8 cellular contexts compared by ENCODE assay signal in genomic region chr3:52238193-52238760, GRCh38. TPM values are rescaled to one million over a fixed set of nuclear protein-coding genes. Genes with fewer than 3 reads are reported as not detected.
DNase-seq lines count a peak whose midpoint lies in the region; ATAC-seq, FAIRE-seq and TF ChIP-seq lines count a peak whose summit lies in the region.

No MANE protein-coding gene starts in this region.

- H3K4me3 Mint-ChIP-seq in IgD-negative memory B cell: peak overlapping the region; percentile 91 to 100 (median 96)

- BruUV-seq in K562 (replicated peaks; lab: Mats Ljungman, UMichigan): TSS peak; percentile 84

- peak overlapping the region; percentile 61 to 96 for H3K9ac ChIP-seq in K562 (ENCODE audit: insufficient read depth in 1 of 2, low read depth in 2 of 2, low read length in 2 of 2)

- H3K36me3 ChIP-seq in K562 (ENCODE audit: control insufficient read depth, insufficient read depth, low read length) (peaks cover 6% of the 10 kb centered on the region; the same call in 2 of the 3 replicates), lower lobe of right lung (peaks cover 14% of the 10 kb centered on the region), upper lobe of right lung (peaks cover 9% of the 10 kb centered on the region)

- H3K27me3 ChIP-seq in K562 (ENCODE audit: control insufficient read depth in 2 of 2, insufficient read depth in 2 of 2, low read length in 2 of 2): no peaks in the 10 kb centered on the region
- H3K27me3 ChIP-seq in lower lobe of right lung (ENCODE audit: low read depth): no peaks in the 10 kb centered on the region
- H3K27me3 ChIP-seq in upper lobe of right lung: no peaks in the 10 kb centered on the region

- ATAC-seq in GM19035 (IDR thresholded peaks at IDR 0.05; ENCODE audit: unreplicated experiment): peak; percentile 3
- ATAC-seq in K562: no peak
- ATAC-seq in lower lobe of right lung: peak; percentile 1 to 12
- peak; percentile 26 for ATAC-seq in upper lobe of right lung

- peak; percentile 75 for FAIRE-seq in K562 (lab: Jason Lieb, UNC)

- H3K9me1 ChIP-seq in K562 (ENCODE audit: control insufficient read depth, insufficient read depth, low read length): no peaks in the 10 kb centered on the region

- H3K36me3 Mint-ChIP-seq in IgD-negative memory B cell: no peaks in the 10 kb centered on the region

- H3K79me2 ChIP-seq in K562 (ENCODE audit: control insufficient read depth, insufficient read depth, low read length): peaks cover 51% of the 10 kb centered on the region

- in situ Hi-C loops in K562 (cut with MboI): no loop called here

- H3K4me2 ChIP-seq in K562 (ENCODE audit: insufficient read depth, low read length): peak overlapping the region; percentile 98

- H4K20me1 ChIP-seq in K562 (replicated peaks; ENCODE audit: control insufficient read depth, insufficient read depth, low read length): no peaks in the 10 kb centered on the region

- H3K27ac ChIP-seq in K562 (ENCODE audit: extremely low read depth, low read depth, low read length): peak overlapping the region; percentile 74
- peak overlapping the region; percentile 93 for H3K27ac ChIP-seq in lower lobe of right lung
- H3K27ac ChIP-seq in upper lobe of right lung: peak overlapping the region; percentile 84

- H3K4me1 ChIP-seq in K562 (replicated peaks in 1 of 2; ENCODE audit: control insufficient read depth in 2 of 2, insufficient read depth in 2 of 2, low read length in 2 of 2) (peaks cover 38% of the 10 kb centered on the region in 2 experiments), lower lobe of right lung (peaks cover 50% of the 10 kb centered on the region), upper lobe of right lung (peaks cover 33% of the 10 kb centered on the region)

- POLR2A ChIA-PET in K562 (lab: Yijun Ruan, JAX): interaction anchor here (0.8 to 1.7 kb wide), 6 partner anchors 11 to 98 kb away, joined by 3 to 8 read pairs (median 4); partner anchors contain the start of gene TLR9

- DNase-seq in K562 (ENCODE audit: extremely low read depth in 1 of 4, low spot score in 3 of 4) (peak in 1 of 4 experiments; percentile 36), lower lobe of right lung (no peak), upper lobe of right lung (no peak), midbrain (lab: John Stamatoyannopoulos, UW) (no peak), NCI-H187 treated with DMSO at 0.1 percent for 48 hours (lab: John Stamatoyannopoulos, UW) (no peak)
- DNase-seq in activated CD8-positive, alpha-beta memory T cell treated with anti-CD3 and anti-CD28 coated beads, Interleukin-2, amount 50 U/mL, for 48 hours: no peak

- intact Hi-C loops in K562 (cut with micrococcal nuclease): no loop called here
- intact Hi-C loops in lower lobe of right lung (cut with DNase I): loop anchor here (10.0 kb wide), 1 partner anchor 97 kb away; no protein-coding TSS in a partner anchor
- intact Hi-C loops in upper lobe of right lung (cut with DNase I): no loop called here

- no peak for TF ChIP-seq CTCF in K562 (IDR thresholded peaks at IDR 0.05 in 2 of 3, conservative IDR thresholded peaks at IDR 0.05 in 1 of 3; ENCODE audit: insufficient read depth in 2 of 3, low read depth in 1 of 3, low read length in 3 of 3)
- no peak for TF ChIP-seq CTCF in lower lobe of right lung (IDR thresholded peaks at IDR 0.05)
- no peak for TF ChIP-seq CTCF in upper lobe of right lung (IDR thresholded peaks at IDR 0.05)

- no peaks in the 10 kb centered on the region for H3K9me3 ChIP-seq in K562 (replicated peaks; ENCODE audit: control insufficient read depth, insufficient read depth, low read depth, low read length)
- no peaks in the 10 kb centered on the region for H3K9me3 ChIP-seq in lower lobe of right lung
- H3K9me3 ChIP-seq in upper lobe of right lung: no peaks in the 10 kb centered on the region

- H3K9me3 Mint-ChIP-seq in IgD-negative memory B cell: no peaks in the 10 kb centered on the region

- 15% methylated on average over 11 of the region's 11 CpGs for WGBS in K562 (ENCODE audit: insufficient coverage, low coverage, missing lambda C conversion rate)

- H3K4me1 Mint-ChIP-seq in IgD-negative memory B cell: peaks cover 14 to 41% (median 32%) of the 10 kb centered on the region in 3 donors

- H2AFZ ChIP-seq in K562 (ENCODE audit: low read depth, low read length): no peak overlapping the region

- TF ChIP-seq RAD21 in K562 (CRISPR knock-in tag; conservative IDR thresholded peaks at IDR 0.05 in 1 of 2, IDR thresholded peaks at IDR 0.05 in 1 of 2): no peak

- TF ChIP-seq POLR2A in K562 (conservative IDR thresholded peaks at IDR 0.05): no peak

- peak overlapping the region; percentile 67 for H3K4me3 ChIP-seq in K562
- peak overlapping the region; percentile 99 for H3K4me3 ChIP-seq in lower lobe of right lung
- peak overlapping the region; percentile 74 for H3K4me3 ChIP-seq in upper lobe of right lung

- no peaks in the 10 kb centered on the region for H3K27me3 Mint-ChIP-seq in IgD-negative memory B cell

- H3K27ac Mint-ChIP-seq in IgD-negative memory B cell: peak overlapping the region; percentile 78 to 97 (median 93)

- no peak for TF ChIP-seq EP300 in K562 (IDR thresholded peaks at IDR 0.05; ENCODE audit: low read length)

- CTCF ChIA-PET in K562 (lab: Yijun Ruan, JAX; ENCODE audit: low intra/inter-chr PET ratio): no interaction called here

RNA-seq across cellular contexts. Expression of gene TWF2, which starts 0.7 kb away (rescaled TPM):
- polyA plus RNA-seq in IgD-negative memory B cell (108 TPM), K562 (2011; rRNA removed) (35.7 and 47.1 TPM in 2 replicates), K562 (2014; fragmentation: Illumina TruSeq; extraction: Trizol) (29.7 and 43.9 TPM in 2 replicates), K562 (2014; fragmentation: Nextera tagmentation; extraction: Ambion mirVana) (1 to 10 TPM in 1 of 2 experiments, under 1 TPM in 1; 0.11 to 1.7 TPM), K562 (2014; rRNA removed) (59.4 and 61.9 TPM in 2 replicates)
- 4.4 and 12.4 TPM in 2 replicates for total RNA-seq in K562 (2011; cell fraction: chromatin; rRNA removed; ENCODE audit: low replicate concordance)
- total RNA-seq in K562 (2011; cell fraction: nucleolus; rRNA removed): 15.1 and 18.7 TPM in 2 replicates
- total RNA-seq in K562 (2011; cell fraction: nucleoplasm; rRNA removed): 6.9 and 10.0 TPM in 2 replicates
- total RNA-seq in K562 (2014; rRNA removed) (49.1 and 56.9 TPM in 2 replicates), K562 (2014; rRNA removed; fragmentation: Illumina TruSeq; extraction: Trizol) (9.6 and 11.4 TPM in 2 replicates), K562 (2015; rRNA removed; fragmentation: Illumina TruSeq; extraction: Trizol) (26.8 and 27.0 TPM in 2 replicates), K562 (2021) (49.1 and 53.6 TPM in 2 replicates), lower lobe of right lung (62.2 TPM), upper lobe of right lung (50.4 TPM)
- polyA plus RNA-seq in K562 (2011; cell fraction: cytosol; rRNA removed): 68.9 and 112 TPM in 2 replicates
- polyA plus RNA-seq in K562 (2011; cell fraction: nucleus; rRNA removed): 30.0 and 32.4 TPM in 2 replicates
- 38.0 and 90.9 TPM in 2 replicates for polyA plus RNA-seq in K562 (2012)
- polyA minus RNA-seq in K562 (2011; rRNA and poly(A)+ RNA removed): 21.1 and 22.8 TPM in 2 replicates
- polyA minus RNA-seq in K562 (2011; cell fraction: cytosol; rRNA and poly(A)+ RNA removed): 37.2 and 37.3 TPM in 2 replicates
- polyA minus RNA-seq in K562 (2011; cell fraction: nucleus; rRNA and poly(A)+ RNA removed): 6.6 and 9.1 TPM in 2 replicates

RNA-seq across cellular contexts. Expression of gene PPM1M, which starts 7.3 kb away (rescaled TPM):
- 51.3 TPM for polyA plus RNA-seq in IgD-negative memory B cell
- 11.6 and 26.7 TPM in 2 replicates for total RNA-seq in K562 (2011; cell fraction: chromatin; rRNA removed; ENCODE audit: low replicate concordance)
- 12.4 and 21.7 TPM in 2 replicates for total RNA-seq in K562 (2011; cell fraction: nucleolus; rRNA removed)
- total RNA-seq in K562 (2011; cell fraction: nucleoplasm; rRNA removed): 15.0 and 16.4 TPM in 2 replicates
- 4.4 and 4.5 TPM in 2 replicates for total RNA-seq in K562 (2014; rRNA removed)
- 3.3 TPM in 2 replicates for total RNA-seq in K562 (2014; rRNA removed; fragmentation: Illumina TruSeq; extraction: Trizol)
- total RNA-seq in K562 (2015; rRNA removed; fragmentation: Illumina TruSeq; extraction: Trizol): 2.0 and 2.8 TPM in 2 replicates
- total RNA-seq in K562 (2021): 5.0 and 7.0 TPM in 2 replicates
- polyA plus RNA-seq in K562 (2011; rRNA removed): 9.2 and 9.9 TPM in 2 replicates
- 9.0 and 11.2 TPM in 2 replicates for polyA plus RNA-seq in K562 (2011; cell fraction: cytosol; rRNA removed)
- polyA plus RNA-seq in K562 (2011; cell fraction: nucleus; rRNA removed): 37.5 and 44.1 TPM in 2 replicates
- 5.9 and 21.1 TPM in 2 replicates for polyA plus RNA-seq in K562 (2012)
- 6.5 and 6.6 TPM in 2 replicates for polyA plus RNA-seq in K562 (2014; fragmentation: Illumina TruSeq; extraction: Trizol)
- 1 to 10 TPM; 1.4 to 1.5 TPM for polyA plus RNA-seq in K562 (2014; fragmentation: Nextera tagmentation; extraction: Ambion mirVana)
- polyA plus RNA-seq in K562 (2014; rRNA removed): 4.6 and 6.9 TPM in 2 replicates
- polyA minus RNA-seq in K562 (2011; rRNA and poly(A)+ RNA removed): 4.8 and 5.7 TPM in 2 replicates
- polyA minus RNA-seq in K562 (2011; cell fraction: cytosol; rRNA and poly(A)+ RNA removed): 2.2 and 2.7 TPM in 2 replicates
- polyA minus RNA-seq in K562 (2011; cell fraction: nucleus; rRNA and poly(A)+ RNA removed): 6.2 and 7.9 TPM in 2 replicates
- 53.4 TPM for total RNA-seq in lower lobe of right lung
- 44.0 TPM for total RNA-seq in upper lobe of right lung

RNA-seq across cellular contexts. Expression of gene TLR9, which starts 12.8 kb away (rescaled TPM):
- 10.4 TPM for polyA plus RNA-seq in IgD-negative memory B cell
- not detected in 2 replicates for total RNA-seq in K562 (2011; cell fraction: chromatin; rRNA removed; ENCODE audit: low replicate concordance)
- 0.13 TPM in 1 of 2 replicates, not detected in the other for total RNA-seq in K562 (2011; cell fraction: nucleolus; rRNA removed)
- 0.15 TPM in 1 of 2 replicates, not detected in the other for total RNA-seq in K562 (2011; cell fraction: nucleoplasm; rRNA removed)
- not detected in 2 replicates for total RNA-seq in K562 (2014; rRNA removed)
- total RNA-seq in K562 (2014; rRNA removed; fragmentation: Illumina TruSeq; extraction: Trizol): not detected in 2 replicates
- not detected in 2 replicates for total RNA-seq in K562 (2015; rRNA removed; fragmentation: Illumina TruSeq; extraction: Trizol)
- total RNA-seq in K562 (2021): not detected in 2 replicates
- polyA plus RNA-seq in K562 (2011; rRNA removed): not detected in 2 replicates
- polyA plus RNA-seq in K562 (2011; cell fraction: cytosol; rRNA removed): not detected in 2 replicates
- 0.10 TPM in 1 of 2 replicates, not detected in the other for polyA plus RNA-seq in K562 (2011; cell fraction: nucleus; rRNA removed)
- 0.01 and 0.21 TPM in 2 replicates for polyA plus RNA-seq in K562 (2012)
- not detected in 2 replicates for polyA plus RNA-seq in K562 (2014; fragmentation: Illumina TruSeq; extraction: Trizol)
- polyA plus RNA-seq in K562 (2014; fragmentation: Nextera tagmentation; extraction: Ambion mirVana): not detected
- polyA plus RNA-seq in K562 (2014; rRNA removed): not detected in 2 replicates
- not detected in 2 replicates for polyA minus RNA-seq in K562 (2011; rRNA and poly(A)+ RNA removed)
- not detected in 2 replicates for polyA minus RNA-seq in K562 (2011; cell fraction: cytosol; rRNA and poly(A)+ RNA removed)
- polyA minus RNA-seq in K562 (2011; cell fraction: nucleus; rRNA and poly(A)+ RNA removed): not detected in 2 replicates
- 1.0 TPM for total RNA-seq in lower lobe of right lung
- total RNA-seq in upper lobe of right lung: 0.87 TPM

RNA-seq across cellular contexts. Expression of gene WDR82, which starts 40.2 kb away (rescaled TPM):
- polyA plus RNA-seq in IgD-negative memory B cell (55.0 TPM), K562 (2011; rRNA removed) (38.0 and 62.9 TPM in 2 replicates), K562 (2014; fragmentation: Illumina TruSeq; extraction: Trizol) (45.3 and 46.2 TPM in 2 replicates), K562 (2014; fragmentation: Nextera tagmentation; extraction: Ambion mirVana) (1 to 10 TPM; 6.4 to 8.0 TPM), K562 (2014; rRNA removed) (30.6 and 37.7 TPM in 2 replicates)
- total RNA-seq in K562 (2011; cell fraction: chromatin; rRNA removed; ENCODE audit: low replicate concordance): 32.1 and 34.4 TPM in 2 replicates
- total RNA-seq in K562 (2011; cell fraction: nucleolus; rRNA removed): 18.3 and 21.8 TPM in 2 replicates
- total RNA-seq in K562 (2011; cell fraction: nucleoplasm; rRNA removed): 32.9 and 48.2 TPM in 2 replicates
- total RNA-seq in K562 (2014; rRNA removed) (22.0 and 29.6 TPM in 2 replicates), K562 (2014; rRNA removed; fragmentation: Illumina TruSeq; extraction: Trizol) (37.1 and 41.0 TPM in 2 replicates), K562 (2015; rRNA removed; fragmentation: Illumina TruSeq; extraction: Trizol) (36.1 and 39.0 TPM in 2 replicates), K562 (2021) (44.4 and 45.9 TPM in 2 replicates), lower lobe of right lung (60.2 TPM), upper lobe of right lung (61.9 TPM)
- 25.3 and 36.3 TPM in 2 replicates for polyA plus RNA-seq in K562 (2011; cell fraction: cytosol; rRNA removed)
- 9.0 and 10.3 TPM in 2 replicates for polyA plus RNA-seq in K562 (2011; cell fraction: nucleus; rRNA removed)
- 26.5 and 47.8 TPM in 2 replicates for polyA plus RNA-seq in K562 (2012)
- 59.8 and 79.3 TPM in 2 replicates for polyA minus RNA-seq in K562 (2011; rRNA and poly(A)+ RNA removed)
- polyA minus RNA-seq in K562 (2011; cell fraction: cytosol; rRNA and poly(A)+ RNA removed): 28.9 and 31.4 TPM in 2 replicates
- polyA minus RNA-seq in K562 (2011; cell fraction: nucleus; rRNA and poly(A)+ RNA removed): 9.8 and 14.4 TPM in 2 replicates

RNA-seq across cellular contexts. Expression of gene ALAS1, which starts 40.3 kb away (rescaled TPM):
- polyA plus RNA-seq in IgD-negative memory B cell: 24.8 TPM
- 14.5 and 27.2 TPM in 2 replicates for total RNA-seq in K562 (2011; cell fraction: chromatin; rRNA removed; ENCODE audit: low replicate concordance)
- total RNA-seq in K562 (2011; cell fraction: nucleolus; rRNA removed): 14.3 and 26.5 TPM in 2 replicates
- 13.9 and 14.0 TPM in 2 replicates for total RNA-seq in K562 (2011; cell fraction: nucleoplasm; rRNA removed)
- 21.8 and 27.3 TPM in 2 replicates for total RNA-seq in K562 (2014; rRNA removed)
- 22.7 and 23.8 TPM in 2 replicates for total RNA-seq in K562 (2014; rRNA removed; fragmentation: Illumina TruSeq; extraction: Trizol)
- 34.5 and 36.8 TPM in 2 replicates for total RNA-seq in K562 (2015; rRNA removed; fragmentation: Illumina TruSeq; extraction: Trizol)
- 24.3 and 27.6 TPM in 2 replicates for total RNA-seq in K562 (2021)
- 30.4 and 34.4 TPM in 2 replicates for polyA plus RNA-seq in K562 (2011; rRNA removed)
- 35.6 and 59.5 TPM in 2 replicates for polyA plus RNA-seq in K562 (2011; cell fraction: cytosol; rRNA removed)
- 26.6 and 46.7 TPM in 2 replicates for polyA plus RNA-seq in K562 (2011; cell fraction: nucleus; rRNA removed)
- 28.0 and 35.8 TPM in 2 replicates for polyA plus RNA-seq in K562 (2012)
- 39.2 and 41.6 TPM in 2 replicates for polyA plus RNA-seq in K562 (2014; fragmentation: Illumina TruSeq; extraction: Trizol)
- polyA plus RNA-seq in K562 (2014; fragmentation: Nextera tagmentation; extraction: Ambion mirVana): 10 to 100 TPM; 37.8 to 49.5 TPM
- polyA plus RNA-seq in K562 (2014; rRNA removed): 21.4 and 24.4 TPM in 2 replicates
- polyA minus RNA-seq in K562 (2011; rRNA and poly(A)+ RNA removed): 21.4 and 27.1 TPM in 2 replicates
- polyA minus RNA-seq in K562 (2011; cell fraction: cytosol; rRNA and poly(A)+ RNA removed): 20.3 and 25.5 TPM in 2 replicates
- 9.0 and 9.6 TPM in 2 replicates for polyA minus RNA-seq in K562 (2011; cell fraction: nucleus; rRNA and poly(A)+ RNA removed)
- total RNA-seq in lower lobe of right lung: 103 TPM
- total RNA-seq in upper lobe of right lung: 78.9 TPM
